Comparison of ENCODE assay signal across 19 cellular contexts in genomic region chr17:27562777-27563455, GRCh38.
A peak's percentile ranks its signal among the peaks of the same experiment; 100 is the strongest.
DNase-seq lines count a peak whose midpoint lies in the region; ATAC-seq lines count a peak whose summit lies in the region.
"Had no signal": no experiment of that assay in that cellular context is flagged by ENCODE, and none has a peak within 500 bp of the region (broad histone marks: within the 10 kb centered on the region; RNA-seq: fewer than 3 reads in every experiment).

No MANE protein-coding gene starts in this region.

- ATAC-seq in activated T-cell treated with anti-CD3 and anti-CD28 coated beads, Interleukin-2, amount 50 U/mL, for 72 hours (replicated peaks in 1 of 2) = no peak
- no peak for ATAC-seq in stimulated activated memory B cell treated with anti-CD40 and anti-IgM and Interleukin-4, amounts not matched to agents 10 μg/mL and 1 μg/mL and 100 μg/mL, for 72 hours
- ATAC-seq in HG02763 (IDR thresholded peaks at IDR 0.05; ENCODE audit: unreplicated experiment) = no peak
- ATAC-seq: SK-N-SH treated with all-trans-retinoic acid at 6 μM for 48 hours had no signal

- H3K4me1 Mint-ChIP-seq in activated T-cell treated with anti-CD3 and anti-CD28 coated beads, Interleukin-2, amount 50 U/mL, for 72 hours (ENCODE audit: low read depth) = peaks cover 64% of the 10 kb centered on the region
- H3K4me1 Mint-ChIP-seq in immature natural killer cell = peaks cover 29 to 30% of the 10 kb centered on the region in 2 donors
- H3K4me1 Mint-ChIP-seq in stimulated activated memory B cell treated with anti-CD40 and anti-IgM and Interleukin-4, amounts not matched to agents 10 μg/mL and 1 μg/mL and 100 μg/mL, for 72 hours = peaks cover 28% of the 10 kb centered on the region

- H3K9me3 Mint-ChIP-seq in activated T-cell treated with anti-CD3 and anti-CD28 coated beads, Interleukin-2, amount 50 U/mL, for 72 hours = peaks cover 0 to 2% of the 10 kb centered on the region in 2 donors
- H3K9me3 Mint-ChIP-seq in immature natural killer cell = no peaks in the 10 kb centered on the region
- H3K9me3 Mint-ChIP-seq in stimulated activated memory B cell treated with anti-CD40 and anti-IgM and Interleukin-4, amounts not matched to agents 10 μg/mL and 1 μg/mL and 100 μg/mL, for 72 hours = no peaks in the 10 kb centered on the region
- H3K9me3 Mint-ChIP-seq: activated naive CD8-positive, alpha-beta T cell treated with anti-CD3 and anti-CD28 coated beads for 36 hours had no signal

- H3K4me3 Mint-ChIP-seq in activated T-cell treated with anti-CD3 and anti-CD28 coated beads, Interleukin-2, amount 50 U/mL, for 72 hours = peak overlapping the region; percentile 42 to 57
- H3K4me3 Mint-ChIP-seq in immature natural killer cell = no peak overlapping the region
- H3K4me3 Mint-ChIP-seq in stimulated activated memory B cell treated with anti-CD40 and anti-IgM and Interleukin-4, amounts not matched to agents 10 μg/mL and 1 μg/mL and 100 μg/mL, for 72 hours = no peak overlapping the region
- H3K4me3 Mint-ChIP-seq: activated naive CD8-positive, alpha-beta T cell treated with anti-CD3 and anti-CD28 coated beads for 36 hours had no signal

- DNase-seq in activated T-cell treated with anti-CD3 and anti-CD28 coated beads, Interleukin-2, amount 50 U/mL, for 72 hours = no peak
- no peak for DNase-seq in activated T-cell treated with anti-CD3 and anti-CD28 coated beads, Interleukin-2, amount 50 U/mL, for 1 hour
- peak; percentile 29 for DNase-seq in RKO (ENCODE audit: low spot score)
- DNase-seq in immature natural killer cell = no peak
- DNase-seq in 8988T = no peak
- no peak for DNase-seq in DMS 273 treated with DMSO at 0.1 percent for 48 hours (lab: John Stamatoyannopoulos, UW)
- DNase-seq: activated naive CD8-positive, alpha-beta T cell treated with anti-CD3 and anti-CD28 coated beads for 36 hours; Caco-2; cerebellar nuclear complex; foreskin melanocyte; GF-D8; mesenchymal stem cell; MM.1S; NCI-H1930; PC-9; stimulated activated CD4-positive, alpha-beta T cell treated with anti-CD3 and anti-CD28 coated beads, Interleukin-4, amount 100 ng/mL, for 24 hours had no signal

- peak overlapping the region; percentile 22 for H3K27ac Mint-ChIP-seq in activated T-cell treated with anti-CD3 and anti-CD28 coated beads, Interleukin-2, amount 50 U/mL, for 72 hours
- peak overlapping the region in 5 of 6 donors; percentile 28 to 90 (median 83) for H3K27ac Mint-ChIP-seq in immature natural killer cell
- peak overlapping the region; percentile 4 for H3K27ac Mint-ChIP-seq in stimulated activated memory B cell treated with anti-CD40 and anti-IgM and Interleukin-4, amounts not matched to agents 10 μg/mL and 1 μg/mL and 100 μg/mL, for 72 hours
- H3K27ac Mint-ChIP-seq: activated naive CD8-positive, alpha-beta T cell treated with anti-CD3 and anti-CD28 coated beads for 36 hours had no signal

- H3K27me3 Mint-ChIP-seq in activated T-cell treated with anti-CD3 and anti-CD28 coated beads, Interleukin-2, amount 50 U/mL, for 72 hours (ENCODE audit: low read depth) = no peaks in the 10 kb centered on the region
- no peaks in the 10 kb centered on the region for H3K27me3 Mint-ChIP-seq in immature natural killer cell (ENCODE audit: low read depth in 3 of 3)
- H3K27me3 Mint-ChIP-seq in stimulated activated memory B cell treated with anti-CD40 and anti-IgM and Interleukin-4, amounts not matched to agents 10 μg/mL and 1 μg/mL and 100 μg/mL, for 72 hours = no peaks in the 10 kb centered on the region
- H3K27me3 Mint-ChIP-seq: activated naive CD8-positive, alpha-beta T cell treated with anti-CD3 and anti-CD28 coated beads for 36 hours had no signal

- H3K36me3 Mint-ChIP-seq in activated T-cell treated with anti-CD3 and anti-CD28 coated beads, Interleukin-2, amount 50 U/mL, for 72 hours (ENCODE audit: insufficient read depth in 2 of 2) = peaks cover 6 to 38% of the 10 kb centered on the region in 2 donors
- peaks cover under 1 to 13% (median 11%) of the 10 kb centered on the region in 3 donors for H3K36me3 Mint-ChIP-seq in immature natural killer cell
- H3K36me3 Mint-ChIP-seq in stimulated activated memory B cell treated with anti-CD40 and anti-IgM and Interleukin-4, amounts not matched to agents 10 μg/mL and 1 μg/mL and 100 μg/mL, for 72 hours = peaks cover 35% of the 10 kb centered on the region

Comparison
In these comparisons a context has a peak if more than half of its experiments do, and no peak if none do; other contexts are left out.
1. H3K27ac Mint-ChIP-seq: peak in every context shown above with its lines; median percentile 83 in immature natural killer cell; 22 in activated T-cell treated with anti-CD3 and anti-CD28 coated beads, Interleukin-2, amount 50 U/mL, for 72 hours; 4 in stimulated activated memory B cell treated with anti-CD40 and anti-IgM and Interleukin-4, amounts not matched to agents 10 μg/mL and 1 μg/mL and 100 μg/mL, for 72 hours.
2. H3K4me3 Mint-ChIP-seq: peak in activated T-cell treated with anti-CD3 and anti-CD28 coated beads, Interleukin-2, amount 50 U/mL, for 72 hours (2 of 2); none in immature natural killer cell (0 of 5) and stimulated activated memory B cell treated with anti-CD40 and anti-IgM and Interleukin-4, amounts not matched to agents 10 μg/mL and 1 μg/mL and 100 μg/mL, for 72 hours (single experiment).